1 cellular context compared by ENCODE assay signal in the genomic region with DNA sequence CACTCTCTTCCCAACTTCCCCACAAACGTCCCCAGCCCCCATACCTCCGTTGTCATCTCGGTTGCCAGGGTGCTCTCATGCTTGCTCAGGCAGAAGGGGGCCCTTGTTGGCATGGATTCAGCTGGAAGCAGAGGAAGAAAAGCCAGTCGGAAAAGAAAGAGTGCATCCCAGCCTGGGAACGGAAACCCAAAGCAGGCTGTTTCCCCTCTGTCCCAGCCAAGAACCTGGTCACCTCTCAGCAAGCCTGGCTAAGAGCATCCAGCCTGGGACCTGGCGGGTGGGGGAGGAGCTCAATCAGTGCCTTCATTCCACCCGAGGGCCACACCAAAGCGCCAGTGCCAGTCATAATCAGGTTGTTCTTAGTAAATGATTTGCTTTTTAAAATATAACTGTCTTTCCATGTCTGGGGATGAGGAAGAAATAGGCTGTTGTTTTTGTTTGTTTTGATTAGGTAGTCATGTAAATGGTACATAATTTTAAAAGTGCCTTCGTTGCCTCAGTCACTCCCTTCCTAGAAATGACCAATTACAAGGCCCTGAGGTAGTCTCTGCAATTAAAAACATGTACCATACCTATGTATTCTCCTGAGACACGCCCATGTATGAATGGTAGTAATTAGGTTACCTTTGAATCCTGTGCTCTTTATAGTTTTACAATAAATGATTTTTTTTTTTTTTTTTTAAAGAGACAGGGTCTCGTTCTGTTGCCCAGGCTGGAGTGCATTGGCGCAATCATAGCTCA.
TF ChIP-seq lines count a peak whose summit lies in the region.

No MANE protein-coding gene starts in this region.

TF ChIP-seq in IMR-90, 13 proteins besides CTCF, POLR2A, EP300 and RAD21 (continued from another document):
- TF ChIP-seq SMC3 (IDR thresholded peaks at IDR 0.05; ENCODE audit: low read depth, low read length) (no peak), MAFK (IDR thresholded peaks at IDR 0.05; ENCODE audit: low read depth, low read length) (no peak), FOS (IDR thresholded peaks at IDR 0.05; ENCODE audit: low read depth, low read length) (no peak), CHD1 (IDR thresholded peaks at IDR 0.05; ENCODE audit: low read depth, low read length) (no peak), MXI1 (IDR thresholded peaks at IDR 0.05; ENCODE audit: borderline replicate concordance, low read depth, low read length) (no peak), BHLHE40 (IDR thresholded peaks at IDR 0.05; ENCODE audit: low read depth, low read length) (no peak)
- TF ChIP-seq, protein P1, sequence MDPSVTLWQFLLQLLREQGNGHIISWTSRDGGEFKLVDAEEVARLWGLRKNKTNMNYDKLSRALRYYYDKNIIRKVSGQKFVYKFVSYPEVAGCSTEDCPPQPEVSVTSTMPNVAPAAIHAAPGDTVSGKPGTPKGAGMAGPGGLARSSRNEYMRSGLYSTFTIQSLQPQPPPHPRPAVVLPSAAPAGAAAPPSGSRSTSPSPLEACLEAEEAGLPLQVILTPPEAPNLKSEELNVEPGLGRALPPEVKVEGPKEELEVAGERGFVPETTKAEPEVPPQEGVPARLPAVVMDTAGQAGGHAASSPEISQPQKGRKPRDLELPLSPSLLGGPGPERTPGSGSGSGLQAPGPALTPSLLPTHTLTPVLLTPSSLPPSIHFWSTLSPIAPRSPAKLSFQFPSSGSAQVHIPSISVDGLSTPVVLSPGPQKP (IDR thresholded peaks at IDR 0.05; ENCODE audit: borderline replicate concordance, low read depth, low read length): no peak
- TF ChIP-seq, protein P2, sequence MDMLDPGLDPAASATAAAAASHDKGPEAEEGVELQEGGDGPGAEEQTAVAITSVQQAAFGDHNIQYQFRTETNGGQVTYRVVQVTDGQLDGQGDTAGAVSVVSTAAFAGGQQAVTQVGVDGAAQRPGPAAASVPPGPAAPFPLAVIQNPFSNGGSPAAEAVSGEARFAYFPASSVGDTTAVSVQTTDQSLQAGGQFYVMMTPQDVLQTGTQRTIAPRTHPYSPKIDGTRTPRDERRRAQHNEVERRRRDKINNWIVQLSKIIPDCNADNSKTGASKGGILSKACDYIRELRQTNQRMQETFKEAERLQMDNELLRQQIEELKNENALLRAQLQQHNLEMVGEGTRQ (IDR thresholded peaks at IDR 0.05; ENCODE audit: low read depth, low read length): no peak
